In the genomic region with DNA sequence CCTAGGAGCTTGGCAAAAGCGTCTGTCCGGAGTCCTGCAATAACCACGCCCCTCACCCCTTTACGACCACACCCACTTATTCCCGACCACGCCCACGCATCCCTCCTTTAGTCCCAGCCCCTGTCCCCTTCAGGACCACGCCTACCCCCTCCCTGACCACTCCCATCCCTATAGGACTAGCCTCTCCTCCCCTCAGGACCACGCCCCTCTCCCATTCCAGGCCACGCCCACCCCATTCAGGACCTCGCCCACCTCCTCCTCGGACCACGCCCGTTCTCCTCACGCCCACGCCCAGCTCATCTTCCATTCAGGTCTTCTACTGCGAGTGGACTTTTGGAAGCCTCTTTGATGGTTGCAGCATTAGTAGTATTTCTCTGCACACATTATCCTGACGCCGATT, we compare ENCODE assay signal across 11 cellular contexts.
DNase-seq lines count a peak whose midpoint lies in the region; ATAC-seq lines count a peak whose summit lies in the region.
"Had no signal": no experiment of that assay in that cellular context is flagged by ENCODE, and none has a peak within 500 bp of the region (broad histone marks: within the 10 kb centered on the region; RNA-seq: fewer than 3 reads in every experiment).

No MANE protein-coding gene starts in this region.

- H3K27ac ChIP-seq in right cardiac atrium (ENCODE audit: low read length): no peak overlapping the region
- H3K27ac ChIP-seq: brain microvascular endothelial cell, C4-2B, pancreas had no signal

- no peak overlapping the region for H3K27ac Mint-ChIP-seq in activated CD4-positive, alpha-beta memory T cell treated with anti-CD3 and anti-CD28 coated beads, Interleukin-2, amount 10 ng/mL, durations not matched to agents 7 days and 5 days

- H3K4me1 ChIP-seq in right cardiac atrium (ENCODE audit: control insufficient read depth, insufficient read depth, low read length): no peaks in the 10 kb centered on the region
- H3K4me1 ChIP-seq in NT2/D1 (ENCODE audit: insufficient read depth, insufficient read length): peaks cover 5% of the 10 kb centered on the region
- H3K4me1 ChIP-seq: pancreas had no signal

- no peaks in the 10 kb centered on the region for H3K36me3 Mint-ChIP-seq in activated CD4-positive, alpha-beta memory T cell treated with anti-CD3 and anti-CD28 coated beads, Interleukin-2, amount 10 ng/mL, durations not matched to agents 7 days and 5 days (ENCODE audit: low read depth)

- H3K27me3 Mint-ChIP-seq in activated CD4-positive, alpha-beta memory T cell treated with anti-CD3 and anti-CD28 coated beads, Interleukin-2, amount 10 ng/mL, durations not matched to agents 7 days and 5 days: no peaks in the 10 kb centered on the region

- 39% methylated on average over 19 of the region's 19 CpGs for WGBS in right cardiac atrium

- H3K4me3 ChIP-seq in right cardiac atrium (ENCODE audit: low read length): no peak overlapping the region
- H3K4me3 ChIP-seq in NT2/D1 (ENCODE audit: insufficient read length, low read depth): no peak overlapping the region
- H3K4me3 ChIP-seq: pancreas had no signal

- H3K36me3 ChIP-seq in NT2/D1 (ENCODE audit: insufficient read depth, insufficient read length, low read length): no peaks in the 10 kb centered on the region
- H3K36me3 ChIP-seq: brain microvascular endothelial cell, pancreas had no signal

- DNase-seq in right cardiac atrium (peak; percentile 33 to 65 (median 45)), Right ventricle myocardium superior (no peak), NT2/D1 (ENCODE audit: low read depth, low spot score) (peak; percentile 83), fibroblast of gingiva (ENCODE audit: low read depth) (peak; percentile 74)
- DNase-seq in activated CD4-positive, alpha-beta memory T cell treated with anti-CD3 and anti-CD28 coated beads, Interleukin-2, amount 10 ng/mL, durations not matched to agents 7 days and 5 days: no peak
- no peak for DNase-seq in stimulated activated naive CD8-positive, alpha-beta T cell treated with anti-CD3 and anti-CD28 coated beads, Interleukin-15, Interleukin-2, amounts not matched to agents 100 U/mL and 50 U/mL, for 24 hours
- DNase-seq: brain microvascular endothelial cell had no signal

- H3K4me3 Mint-ChIP-seq in activated CD4-positive, alpha-beta memory T cell treated with anti-CD3 and anti-CD28 coated beads, Interleukin-2, amount 10 ng/mL, durations not matched to agents 7 days and 5 days: no peak overlapping the region

- no peak overlapping the region for H3K9ac ChIP-seq in NT2/D1 (ENCODE audit: insufficient read length, low read depth)

- H3K4me1 Mint-ChIP-seq in activated CD4-positive, alpha-beta memory T cell treated with anti-CD3 and anti-CD28 coated beads, Interleukin-2, amount 10 ng/mL, durations not matched to agents 7 days and 5 days: no peaks in the 10 kb centered on the region

- ATAC-seq in right cardiac atrium (peak; percentile 65 to 77), Right ventricle myocardium superior (ENCODE audit: poor library complexity) (no peak), GM18519 (IDR thresholded peaks at IDR 0.05; ENCODE audit: low FRiP score, unreplicated experiment) (no peak), GM21723 (IDR thresholded peaks at IDR 0.05; ENCODE audit: unreplicated experiment) (no peak)
- ATAC-seq in stimulated activated naive CD8-positive, alpha-beta T cell treated with anti-CD3 and anti-CD28 coated beads, Interleukin-15, Interleukin-2, amounts not matched to agents 100 U/mL and 50 U/mL, for 24 hours: no peak
- ATAC-seq: pancreas had no signal

- POLR2A ChIA-PET in activated CD4-positive, alpha-beta memory T cell treated with anti-CD3 and anti-CD28 coated beads, Interleukin-2, amount 10 ng/mL, durations not matched to agents 7 days and 5 days (lab: Charles Lee): no interaction called here

- CTCF ChIA-PET in activated CD4-positive, alpha-beta memory T cell treated with anti-CD3 and anti-CD28 coated beads, Interleukin-2, amount 10 ng/mL, durations not matched to agents 7 days and 5 days (lab: Charles Lee): no interaction called here

- H3K27me3 ChIP-seq in right cardiac atrium (ENCODE audit: control insufficient read depth, insufficient read depth): no peaks in the 10 kb centered on the region
- H3K27me3 ChIP-seq in NT2/D1 (ENCODE audit: insufficient read depth, insufficient read length): no peaks in the 10 kb centered on the region
- H3K27me3 ChIP-seq: pancreas had no signal

- intact Hi-C loops in right cardiac atrium (cut with DNase I) (no loop called here), Right ventricle myocardium superior (cut with DNase I) (no loop called here)

- H3K9me3 Mint-ChIP-seq in activated CD4-positive, alpha-beta memory T cell treated with anti-CD3 and anti-CD28 coated beads, Interleukin-2, amount 10 ng/mL, durations not matched to agents 7 days and 5 days: no peaks in the 10 kb centered on the region

- H3K9me3 ChIP-seq in right cardiac atrium (ENCODE audit: control insufficient read depth, low read length) (no peaks in the 10 kb centered on the region), NT2/D1 (ENCODE audit: insufficient read depth, low read length) (no peaks in the 10 kb centered on the region)
- H3K9me3 ChIP-seq: pancreas had no signal

Comparison
In these comparisons a context has a peak if more than half of its experiments do, and no peak if none do; other contexts are left out.
1. ATAC-seq: peak in right cardiac atrium (2 of 2); none in Right ventricle myocardium superior (single experiment), GM18519 (single experiment), GM21723 (single experiment) and stimulated activated naive CD8-positive, alpha-beta T cell treated with anti-CD3 and anti-CD28 coated beads, Interleukin-15, Interleukin-2, amounts not matched to agents 100 U/mL and 50 U/mL, for 24 hours (single experiment).
2. DNase-seq: peak in right cardiac atrium (3 of 3), NT2/D1 (single experiment) and fibroblast of gingiva (single experiment); none in Right ventricle myocardium superior (single experiment), activated CD4-positive, alpha-beta memory T cell treated with anti-CD3 and anti-CD28 coated beads, Interleukin-2, amount 10 ng/mL, durations not matched to agents 7 days and 5 days (single experiment) and stimulated activated naive CD8-positive, alpha-beta T cell treated with anti-CD3 and anti-CD28 coated beads, Interleukin-15, Interleukin-2, amounts not matched to agents 100 U/mL and 50 U/mL, for 24 hours (single experiment).